Comparison of ENCODE assay signal across 6 cellular contexts in the genomic region with DNA sequence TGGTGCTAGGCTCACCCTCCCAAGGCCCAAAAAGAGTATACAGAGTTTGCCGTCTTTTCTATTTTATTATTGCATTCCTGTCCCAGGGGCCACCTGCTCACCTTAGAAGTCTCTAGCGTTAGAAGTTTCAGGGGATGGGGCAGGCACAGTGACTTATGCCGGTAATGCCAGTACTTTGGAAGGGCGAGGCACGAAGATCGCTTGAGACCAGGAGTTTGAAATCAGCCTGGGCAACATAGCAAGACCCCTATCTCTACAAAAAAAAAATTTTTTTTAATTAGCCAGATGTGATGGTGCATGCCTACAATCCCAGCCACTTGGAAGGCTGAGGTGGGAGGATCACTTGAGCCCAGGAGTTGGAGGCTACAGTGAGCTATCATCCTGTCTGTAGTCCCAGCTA.
"Had no signal": no experiment of that assay in that cellular context is flagged by ENCODE, and none has a peak within 500 bp of the region (broad histone marks: within the 10 kb centered on the region; RNA-seq: fewer than 3 reads in every experiment).

No MANE protein-coding gene starts in this region.

- H3K36me3 ChIP-seq: HAP-1 had no signal

- ATAC-seq: HCT116 had no signal

- H3K4me3 ChIP-seq: HAP-1 had no signal

- FAIRE-seq: HTR-8/SVneo had no signal

- H3K9me3 ChIP-seq: HAP-1 had no signal

- H3K4me1 ChIP-seq: HAP-1 had no signal

- DNase-seq: H7, HFFc6, IMR-90 had no signal
